Comparison of ENCODE assay signal across 8 cellular contexts in the genomic region with DNA sequence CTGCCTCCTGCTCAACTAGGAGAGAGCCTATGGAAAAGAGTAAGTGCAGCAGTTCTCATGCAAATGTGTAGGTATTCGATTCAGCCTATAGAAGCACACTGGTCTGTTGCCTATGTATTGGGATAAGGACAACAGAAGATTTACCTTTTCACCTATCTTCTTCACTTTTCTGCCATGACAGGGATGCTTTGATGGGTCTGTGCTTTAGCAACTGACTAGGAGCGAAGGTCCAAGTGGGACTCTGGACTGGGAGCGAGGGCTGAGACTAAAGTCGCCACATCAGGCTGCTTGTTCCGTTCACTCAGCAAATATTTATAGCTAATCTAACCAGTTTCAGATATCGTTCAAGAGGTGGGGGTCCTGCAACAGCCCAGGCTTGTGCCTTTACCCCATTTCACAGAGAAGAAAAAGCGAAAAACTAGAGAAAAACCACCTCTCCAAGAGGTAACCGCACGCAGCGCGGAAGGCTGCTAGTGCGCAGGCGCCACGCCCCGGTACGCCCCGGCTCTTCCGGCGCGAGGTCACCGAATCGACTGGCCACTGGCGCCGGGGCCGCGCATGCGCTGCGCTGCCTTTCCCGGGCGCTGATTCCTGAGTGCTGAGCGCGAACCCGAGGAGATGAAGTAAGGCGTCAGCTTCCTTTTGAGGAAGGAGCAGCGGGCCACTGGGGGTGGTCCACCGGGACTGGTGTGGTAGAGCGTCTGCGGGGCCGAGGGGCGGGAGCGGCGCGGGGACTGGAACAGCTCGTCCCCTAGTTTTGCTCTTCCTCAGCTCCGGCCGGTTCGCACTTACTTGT. TPM values are rescaled to one million over a fixed set of nuclear protein-coding genes. Genes with fewer than 3 reads are reported as not detected.
DNase-seq lines count a peak whose midpoint lies in the region; ATAC-seq and TF ChIP-seq lines count a peak whose summit lies in the region.

A gene with protein sequence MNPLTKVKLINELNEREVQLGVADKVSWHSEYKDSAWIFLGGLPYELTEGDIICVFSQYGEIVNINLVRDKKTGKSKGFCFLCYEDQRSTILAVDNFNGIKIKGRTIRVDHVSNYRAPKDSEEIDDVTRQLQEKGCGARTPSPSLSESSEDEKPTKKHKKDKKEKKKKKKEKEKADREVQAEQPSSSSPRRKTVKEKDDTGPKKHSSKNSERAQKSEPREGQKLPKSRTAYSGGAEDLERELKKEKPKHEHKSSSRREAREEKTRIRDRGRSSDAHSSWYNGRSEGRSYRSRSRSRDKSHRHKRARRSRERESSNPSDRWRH (plus strand): TSS at position 573 of the 796 bp plus-strand sequence. CDS start 46 bp downstream, at position 619.

- H3K4me1 Mint-ChIP-seq in nephron = no peaks in the 10 kb centered on the region

- H3K4me2 ChIP-seq in GM23248 (ENCODE audit: unreplicated experiment) = peak within 1 kb of the TSS; percentile 76
- H3K4me2 ChIP-seq in Karpas-422 (ENCODE audit: low read depth, low read length, poor library complexity, severe bottlenecking) = peak within 1 kb of the TSS; percentile 63

- H3K27ac ChIP-seq in GM23248 = peak within 1 kb of the TSS; percentile 49
- peak within 1 kb of the TSS; percentile 43; the same call in 1 of the 2 replicates for H3K27ac ChIP-seq in Karpas-422 (ENCODE audit: low read length)
- H3K27ac ChIP-seq in RWPE2 (ENCODE audit: poor library complexity, severe bottlenecking) = peak within 1 kb of the TSS; percentile 12
- peak within 1 kb of the TSS; percentile 37 to 84 (median 76) for H3K27ac ChIP-seq in stomach

- peaks cover 13% of the 10 kb centered on the region for H3K36me3 Mint-ChIP-seq in nephron (ENCODE audit: low read depth)

- peak within 1 kb of the TSS; percentile 86 to 92 (median 91) for H3K4me3 Mint-ChIP-seq in nephron

- intact Hi-C loops in stomach (cut with DNase I; ENCODE audit: low total_unique reads) = no loop called here

- H2AFZ ChIP-seq in GM23248 (peak within 1 kb of the TSS; percentile 99), Karpas-422 (ENCODE audit: low read length) (peak within 1 kb of the TSS; percentile 72)

- in situ Hi-C loops in GM23248 (cut with MboI) = no loop called here

- H3K27me3 ChIP-seq in GM23248 (replicated peaks; ENCODE audit: insufficient read depth) = no peaks in the 10 kb centered on the region
- H3K27me3 ChIP-seq in Karpas-422 (ENCODE audit: low read length) = no peaks in the 10 kb centered on the region
- H3K27me3 ChIP-seq in RWPE2 (ENCODE audit: insufficient read depth, poor library complexity, severe bottlenecking) = no peaks in the 10 kb centered on the region
- H3K27me3 ChIP-seq in stomach = no peaks in the 10 kb centered on the region

- H4K20me1 ChIP-seq in GM23248 (ENCODE audit: insufficient read depth) (no peaks in the 10 kb centered on the region), Karpas-422 (ENCODE audit: insufficient read depth, low read depth, low read length) (no peaks in the 10 kb centered on the region)

- H3K27me3 Mint-ChIP-seq in nephron (ENCODE audit: low read depth) = peaks cover 3% of the 10 kb centered on the region

- ATAC-seq in RWPE2 (ENCODE audit: low read depth) = peak; percentile 93

- H3F3A ChIP-seq in GM23248 (ENCODE audit: insufficient read depth) = no peaks in the 10 kb centered on the region

- H3K4me3 ChIP-seq in GM23248 = peak within 1 kb of the TSS; percentile 97
- peak within 1 kb of the TSS; percentile 68 for H3K4me3 ChIP-seq in Karpas-422 (ENCODE audit: low read length)
- peak within 1 kb of the TSS; percentile 55 for H3K4me3 ChIP-seq in RWPE2 (ENCODE audit: severe bottlenecking)
- peak within 1 kb of the TSS; percentile 73 for H3K4me3 ChIP-seq in fibroblast of pulmonary artery (replicated peaks; ENCODE audit: low read depth, low read length)
- peak within 1 kb of the TSS; percentile 60 to 65 (median 64) for H3K4me3 ChIP-seq in stomach

- H3K4me1 ChIP-seq in GM23248 (ENCODE audit: insufficient read depth) (no peaks in the 10 kb centered on the region), Karpas-422 (ENCODE audit: low read length) (peaks cover 8% of the 10 kb centered on the region; the same call in 1 of the 2 replicates), RWPE2 (ENCODE audit: insufficient read depth, poor library complexity, severe bottlenecking) (no peaks in the 10 kb centered on the region), stomach (peaks cover 0 to 15% (median 6%) of the 10 kb centered on the region in 4 donors)

- H3K36me3 ChIP-seq in GM23248 (ENCODE audit: low read depth) (no peaks in the 10 kb centered on the region), Karpas-422 (ENCODE audit: insufficient read depth, low read length) (no peaks in the 10 kb centered on the region), RWPE2 (ENCODE audit: low read depth) (peaks cover 3% of the 10 kb centered on the region), stomach (peaks cover 0 to 21% (median 7%) of the 10 kb centered on the region in 4 donors)

- H3K27ac Mint-ChIP-seq in nephron = peak within 1 kb of the TSS; percentile 78 to 97 (median 88)

- no peaks in the 10 kb centered on the region for H3K9me3 ChIP-seq in GM23248 (ENCODE audit: low read depth)
- H3K9me3 ChIP-seq in Karpas-422 (ENCODE audit: low read length) = no peaks in the 10 kb centered on the region
- no peaks in the 10 kb centered on the region for H3K9me3 ChIP-seq in RWPE2 (ENCODE audit: severe bottlenecking)
- H3K9me3 ChIP-seq in stomach = no peaks in the 10 kb centered on the region

- H3K9me2 ChIP-seq in GM23248 (ENCODE audit: insufficient read depth) = no peaks in the 10 kb centered on the region
- no peaks in the 10 kb centered on the region for H3K9me2 ChIP-seq in Karpas-422 (replicated peaks; ENCODE audit: insufficient read depth, low read length)

- TF ChIP-seq CTCF in RWPE2 (IDR thresholded peaks at IDR 0.05; ENCODE audit: poor library complexity, severe bottlenecking) (no peak), fibroblast of pulmonary artery (IDR thresholded peaks at IDR 0.05; ENCODE audit: low read length, missing control alignments) (no peak), nephron (IDR thresholded peaks at IDR 0.05; ENCODE audit: unreplicated experiment in 3 of 3) (no peak), stomach (IDR thresholded peaks at IDR 0.05) (no peak)

- H3K79me2 ChIP-seq in GM23248 (ENCODE audit: insufficient read depth) = peaks cover 33% of the 10 kb centered on the region
- H3K79me2 ChIP-seq in Karpas-422 (ENCODE audit: low read length) = peaks cover 12% of the 10 kb centered on the region

- no peak for TF ChIP-seq EP300 in stomach (IDR thresholded peaks at IDR 0.05)

- DNase-seq in EL (peak; percentile 75), GM23248 (peak; percentile 84), Karpas-422 (peak; percentile 87), RWPE2 (ENCODE audit: low spot score) (peak; percentile 49), fibroblast of pulmonary artery (ENCODE audit: low read depth) (peak; percentile 72), stomach (peak; percentile 77)
- DNase-seq in activated effector memory CD4-positive, alpha-beta T cell treated with Interleukin-2 at 50 U/mL for 16 hours = peak; percentile 60

- H3K9ac ChIP-seq in GM23248 (peak within 1 kb of the TSS; percentile 83), Karpas-422 (ENCODE audit: low read length) (peak within 1 kb of the TSS; percentile 75)

- WGBS in GM23248 (ENCODE audit: low coverage in 1 of 2, low lambda C conversion rate in 2 of 2, missing lambda C conversion rate in 2 of 2), 2 experiments = 2 to 3% methylated on average over 9 to 30 of the region's 47 CpGs
- 0 to 47% (median 5%) methylated on average over 29 to 47 of the region's 47 CpGs for WGBS in stomach, 5 donors

- H3K9me3 Mint-ChIP-seq in nephron = no peaks in the 10 kb centered on the region

- no peak for TF ChIP-seq POLR2A in stomach (IDR thresholded peaks at IDR 0.05)

RNA-seq across cellular contexts. Expression of the gene that starts here (rescaled TPM):
- total RNA-seq in GM23248 (2014; rRNA removed; shearing (Covaris generic)) = 13.7 and 17.0 TPM in 2 replicates
- 17.6 and 18.8 TPM in 2 replicates for polyA plus RNA-seq in GM23248 (2016; fragmentation: Nextera tagmentation; extraction: Ambion mirVana)
- total RNA-seq in Karpas-422 (2014; rRNA removed; shearing (Covaris generic); ENCODE audit: low replicate concordance) = 16.0 and 30.0 TPM in 2 replicates
- total RNA-seq in stomach = 100 to 1,000 TPM in 1 of 5 donors, 10 to 100 TPM in 1, 1 to 10 TPM in 2, not detected in 1; 4.5 to 131 (median 16.3) TPM
- 100 to 1,000 TPM in 1 of 3 donors, 10 to 100 TPM in 2; 19.9 to 107 (median 29.9) TPM for polyA plus RNA-seq in stomach

Comparison
In these comparisons a context has a peak if more than half of its experiments do, and no peak if none do; other contexts are left out.
1. Peak in every context shown above with its lines: DNase-seq, ATAC-seq, H3K4me3 ChIP-seq and H3K27ac ChIP-seq.
2. H3K27ac ChIP-seq: peak in every context shown above with its lines; median percentile 76 in stomach; 49 in GM23248; 43 in Karpas-422; 12 in RWPE2.